Comparison of ENCODE assay signal across 8 cellular contexts in the genomic region with DNA sequence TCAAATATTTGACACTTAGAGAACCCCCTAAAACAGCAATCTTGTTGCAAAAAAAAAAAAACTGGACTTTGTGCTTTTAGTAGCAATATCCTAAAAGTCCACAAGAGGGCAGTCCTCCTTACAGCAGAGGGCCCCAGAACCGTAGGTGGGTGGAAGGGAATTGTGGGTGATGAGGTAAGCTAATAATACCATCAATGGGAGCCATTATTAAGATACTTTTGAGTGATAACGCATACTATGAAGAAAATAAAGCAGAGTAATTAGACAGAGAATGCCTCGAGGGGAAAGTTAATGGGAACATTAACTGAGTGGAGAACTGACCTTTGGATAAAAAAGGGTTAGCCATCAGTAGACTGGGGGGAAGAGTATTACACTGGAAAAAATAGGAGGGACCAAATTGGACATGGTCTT.
DNase-seq lines count a peak whose midpoint lies in the region; ATAC-seq and TF ChIP-seq lines count a peak whose summit lies in the region.

No MANE protein-coding gene starts in this region.

- H3K36me3 ChIP-seq in right lobe of liver: no peaks in the 10 kb centered on the region

- no peaks in the 10 kb centered on the region for H3K36me3 Mint-ChIP-seq in MCF 10A (ENCODE audit: insufficient read depth, unreplicated experiment)
- H3K36me3 Mint-ChIP-seq in activated T-helper 17 cell treated with anti-CD3 and anti-CD28 coated beads, Interleukin-2, amount 50 U/mL, for 72 hours (ENCODE audit: low read depth): no peaks in the 10 kb centered on the region

- H3K27me3 ChIP-seq in right lobe of liver: no peaks in the 10 kb centered on the region

- POLR2A ChIA-PET in HEK293T (lab: Yijun Ruan, JAX): no interaction called here
- POLR2A ChIA-PET in MCF 10A (lab: Yijun Ruan, JAX): interaction anchor here (0.7 to 1.3 kb wide), 3 partner anchors 36 to 355 kb away, joined by 3 read pairs; no protein-coding TSS in a partner anchor

- TF ChIP-seq POLR2A in NB4 (IDR thresholded peaks at IDR 0.05; ENCODE audit: extremely low read depth, insufficient read length) (no peak), right lobe of liver (IDR thresholded peaks at IDR 0.05) (no peak)

- H3K4me1 ChIP-seq in right lobe of liver: peaks cover 0 to 8% (median 0%) of the 10 kb centered on the region in 4 donors

- H3K27ac Mint-ChIP-seq in MCF 10A (ENCODE audit: low read depth, unreplicated experiment): no peak overlapping the region
- no peak overlapping the region for H3K27ac Mint-ChIP-seq in activated T-helper 17 cell treated with anti-CD3 and anti-CD28 coated beads, Interleukin-2, amount 50 U/mL, for 72 hours

- peaks cover 7% of the 10 kb centered on the region for H3K9me3 Mint-ChIP-seq in MCF 10A (ENCODE audit: unreplicated experiment)
- no peaks in the 10 kb centered on the region for H3K9me3 Mint-ChIP-seq in activated T-helper 17 cell treated with anti-CD3 and anti-CD28 coated beads, Interleukin-2, amount 50 U/mL, for 72 hours

- no peaks in the 10 kb centered on the region for H3K27me3 Mint-ChIP-seq in MCF 10A (ENCODE audit: insufficient read depth, unreplicated experiment)
- H3K27me3 Mint-ChIP-seq in activated T-helper 17 cell treated with anti-CD3 and anti-CD28 coated beads, Interleukin-2, amount 50 U/mL, for 72 hours: peaks cover 14% of the 10 kb centered on the region

- CTCF ChIA-PET in HEK293T (lab: Yijun Ruan, JAX) (interaction anchor here (0.6 to 1.8 kb wide), 4 partner anchors 8 to 292 kb away, joined by 3 to 5 read pairs (median 4); no protein-coding TSS in a partner anchor), MCF 10A (lab: Yijun Ruan, JAX) (interaction anchor here (0.6 to 4.1 kb wide), 32 partner anchors 8 to 1356 kb away, joined by 3 to 30 read pairs (median 3); no protein-coding TSS in a partner anchor)

- WGBS in right lobe of liver (ENCODE audit: insufficient coverage, low coverage, low lambda C conversion rate, missing lambda C conversion rate): 47% methylated on average over 3 of the region's 3 CpGs

- peaks cover 5% of the 10 kb centered on the region for H3K4me1 Mint-ChIP-seq in MCF 10A (ENCODE audit: insufficient read depth, unreplicated experiment)
- no peaks in the 10 kb centered on the region for H3K4me1 Mint-ChIP-seq in activated T-helper 17 cell treated with anti-CD3 and anti-CD28 coated beads, Interleukin-2, amount 50 U/mL, for 72 hours

- H3K9me3 ChIP-seq in right lobe of liver: no peaks in the 10 kb centered on the region

- H3K4me3 Mint-ChIP-seq in MCF 10A (ENCODE audit: unreplicated experiment): no peak overlapping the region
- no peak overlapping the region for H3K4me3 Mint-ChIP-seq in activated T-helper 17 cell treated with anti-CD3 and anti-CD28 coated beads, Interleukin-2, amount 50 U/mL, for 72 hours

- DNase-seq in GM12865 (ENCODE audit: low read depth) (peak; percentile 64), HEK293T (ENCODE audit: extremely low spot score) (peak; percentile 47), NB4 (ENCODE audit: low read depth) (peak; percentile 30), MCF 10A (ENCODE audit: unreplicated experiment) (peak; percentile 53), right lobe of liver (no peak)
- DNase-seq in effector CD8-positive, alpha-beta T cell (lab: John Stamatoyannopoulos, UW): no peak

- ATAC-seq in right lobe of liver: peak; percentile 63 to 82 (median 76)
- ATAC-seq in activated T-helper 17 cell treated with anti-CD3 and anti-CD28 coated beads, Interleukin-2, amount 50 U/mL, for 72 hours (replicated peaks): no peak

- TF ChIP-seq CTCF in 22Rv1 (IDR thresholded peaks at IDR 0.05): peak; percentile 91
- peak; percentile 63 for TF ChIP-seq CTCF in GM12865 (IDR thresholded peaks at IDR 0.05; ENCODE audit: insufficient read depth, low read depth, low read length, missing control alignments)
- peak; percentile 52 for TF ChIP-seq CTCF in NB4 (IDR thresholded peaks at IDR 0.05; ENCODE audit: low read depth, low read length)
- peak; percentile 71 for TF ChIP-seq CTCF in MCF 10A (IDR thresholded peaks at IDR 0.05; ENCODE audit: unreplicated experiment)
- peak; percentile 63 to 75 (median 66) for TF ChIP-seq CTCF in right lobe of liver (IDR thresholded peaks at IDR 0.05)

- intact Hi-C loops in MCF 10A (cut with micrococcal nuclease): loop anchor here (1.0 to 10.0 kb wide), 6 partner anchors 100 to 419 kb away; no protein-coding TSS in a partner anchor
- intact Hi-C loops in right lobe of liver (cut with DNase I): no loop called here

- no peak overlapping the region for H3K4me3 ChIP-seq in GM12865 (ENCODE audit: low read depth, low read length)
- H3K4me3 ChIP-seq in NB4 (ENCODE audit: low read depth, low read length): no peak overlapping the region
- H3K4me3 ChIP-seq in right lobe of liver: no peak overlapping the region

- H3K27ac ChIP-seq in 22Rv1: no peak overlapping the region
- H3K27ac ChIP-seq in right lobe of liver: no peak overlapping the region

- no TSS peak for BruUV-seq in MCF 10A (replicated peaks; lab: Mats Ljungman, UMichigan)

TF ChIP-seq in HEK293T, 16 proteins besides CTCF, POLR2A, EP300 and RAD21:
- TF ChIP-seq ZNF384 (IDR thresholded peaks at IDR 0.05) (peak; percentile 96), NFRKB (IDR thresholded peaks at IDR 0.05) (no peak), TARDBP (IDR thresholded peaks at IDR 0.05) (no peak), LEF1 (IDR thresholded peaks at IDR 0.05; ENCODE audit: borderline replicate concordance) (no peak), HDGF (IDR thresholded peaks at IDR 0.05; ENCODE audit: borderline replicate concordance) (no peak)

Comparison
In these comparisons a context has a peak if more than half of its experiments do, and no peak if none do; other contexts are left out.
1. DNase-seq: peak in GM12865 (single experiment), HEK293T (single experiment), NB4 (single experiment) and MCF 10A (single experiment); none in right lobe of liver (0 of 3) and effector CD8-positive, alpha-beta T cell (single experiment).
2. Peak in every context shown above with its lines, with median percentiles within 50 percentile points of each other: CTCF ChIP-seq.